ENCODE assay signal across 15 cellular contexts in the genomic region with DNA sequence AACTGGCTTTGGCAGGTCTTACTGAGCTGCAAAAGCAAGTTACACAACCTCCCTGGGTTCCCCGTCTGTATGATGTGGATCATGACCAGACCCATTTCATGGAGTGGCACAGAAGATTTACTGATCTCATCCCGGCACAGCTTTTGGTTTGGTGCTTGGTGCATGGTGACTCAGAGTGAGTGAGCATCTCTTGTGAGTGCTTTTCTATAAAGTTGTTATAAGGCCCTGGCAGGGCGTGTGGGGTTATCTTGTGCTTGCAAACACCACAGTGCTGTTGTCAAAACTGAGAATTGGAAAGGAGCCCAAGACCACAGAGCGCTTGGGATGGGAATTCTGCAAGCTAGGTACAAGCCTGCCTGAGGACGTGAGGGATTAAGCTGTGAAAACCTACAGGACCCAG.
"Had no signal": no experiment of that assay in that cellular context is flagged by ENCODE, and none has a peak within 500 bp of the region (broad histone marks: within the 10 kb centered on the region; RNA-seq: fewer than 3 reads in every experiment).

No MANE protein-coding gene starts in this region.

- H3K36me3 ChIP-seq: cardiac muscle cell, esophagus squamous epithelium had no signal

- H3K27ac Mint-ChIP-seq: activated CD4-positive, alpha-beta T cell treated with anti-CD3 and anti-CD28 coated beads, Interleukin-2, amount 10 ng/mL, durations not matched to agents 7 days and 5 days; activated T-helper 1 cell treated with anti-CD3 and anti-CD28 coated beads, Interleukin-12 subunit alpha, Interleukin-12 subunit beta, Interleukin-2, Interleukin-4 antibody, amounts not matched to agents 30 ng/mL and 10 ng/mL and 1 ng/mL, durations not matched to agents 14 hours and 24 hours and 36 hours; nephron; stimulated activated effector memory CD8-positive, alpha-beta T cell treated with anti-CD3 and anti-CD28 coated beads, Interleukin-12 subunit alpha, Interleukin-12 subunit beta, amount 100 ng/mL, for 72 hours; T-helper 2 cell treated with Interferon-gamma antibody and Interleukin-4, amounts not matched to agents 5 μg/mL and 100 μg/mL, for 36 hours had no signal

- H3K4me3 Mint-ChIP-seq: activated CD4-positive, alpha-beta T cell treated with anti-CD3 and anti-CD28 coated beads, Interleukin-2, amount 10 ng/mL, durations not matched to agents 7 days and 5 days; activated T-helper 1 cell treated with anti-CD3 and anti-CD28 coated beads, Interleukin-12 subunit alpha, Interleukin-12 subunit beta, Interleukin-2, Interleukin-4 antibody, amounts not matched to agents 30 ng/mL and 10 ng/mL and 1 ng/mL, durations not matched to agents 14 hours and 24 hours and 36 hours; nephron; stimulated activated effector memory CD8-positive, alpha-beta T cell treated with anti-CD3 and anti-CD28 coated beads, Interleukin-12 subunit alpha, Interleukin-12 subunit beta, amount 100 ng/mL, for 72 hours; T-helper 2 cell treated with Interferon-gamma antibody and Interleukin-4, amounts not matched to agents 5 μg/mL and 100 μg/mL, for 36 hours had no signal

- ATAC-seq: stimulated activated effector memory CD8-positive, alpha-beta T cell treated with anti-CD3 and anti-CD28 coated beads, Interleukin-12 subunit alpha, Interleukin-12 subunit beta, amount 100 ng/mL, for 72 hours had no signal

- H3K27ac ChIP-seq: cardiac muscle cell, esophagus squamous epithelium had no signal

- H3K36me3 Mint-ChIP-seq: stimulated activated effector memory CD8-positive, alpha-beta T cell treated with anti-CD3 and anti-CD28 coated beads, Interleukin-12 subunit alpha, Interleukin-12 subunit beta, amount 100 ng/mL, for 72 hours had no signal

- H3K4me1 Mint-ChIP-seq: activated CD4-positive, alpha-beta T cell treated with anti-CD3 and anti-CD28 coated beads, Interleukin-2, amount 10 ng/mL, durations not matched to agents 7 days and 5 days; nephron; stimulated activated effector memory CD8-positive, alpha-beta T cell treated with anti-CD3 and anti-CD28 coated beads, Interleukin-12 subunit alpha, Interleukin-12 subunit beta, amount 100 ng/mL, for 72 hours had no signal

- H3K9me3 Mint-ChIP-seq: activated CD4-positive, alpha-beta T cell treated with anti-CD3 and anti-CD28 coated beads, Interleukin-2, amount 10 ng/mL, durations not matched to agents 7 days and 5 days; activated T-helper 1 cell treated with anti-CD3 and anti-CD28 coated beads, Interleukin-12 subunit alpha, Interleukin-12 subunit beta, Interleukin-2, Interleukin-4 antibody, amounts not matched to agents 30 ng/mL and 10 ng/mL and 1 ng/mL, durations not matched to agents 14 hours and 24 hours and 36 hours; nephron; stimulated activated effector memory CD8-positive, alpha-beta T cell treated with anti-CD3 and anti-CD28 coated beads, Interleukin-12 subunit alpha, Interleukin-12 subunit beta, amount 100 ng/mL, for 72 hours; T-helper 2 cell treated with Interferon-gamma antibody and Interleukin-4, amounts not matched to agents 5 μg/mL and 100 μg/mL, for 36 hours had no signal

- H3K27me3 ChIP-seq: cardiac muscle cell had no signal

- H3K9me3 ChIP-seq: esophagus squamous epithelium had no signal

- DNase-seq: activated CD4-positive, alpha-beta T cell treated with anti-CD3 and anti-CD28 coated beads, Interleukin-2, amount 10 ng/mL, durations not matched to agents 7 days and 5 days; activated CD8-positive, alpha-beta memory T cell treated with anti-CD3 and anti-CD28 coated beads, Interleukin-2, amount 50 U/mL, for 48 hours; activated naive CD4-positive, alpha-beta T cell treated with Interleukin-2 at 50 U/mL for 16 hours; anterior cingulate cortex; esophagus squamous epithelium; foreskin melanocyte; kidney glomerular epithelial cell; nucleus accumbens; posterior cingulate gyrus; retina had no signal

- H3K4me3 ChIP-seq: cardiac muscle cell, esophagus squamous epithelium had no signal
